8 cellular contexts compared by ENCODE assay signal in the genomic region with DNA sequence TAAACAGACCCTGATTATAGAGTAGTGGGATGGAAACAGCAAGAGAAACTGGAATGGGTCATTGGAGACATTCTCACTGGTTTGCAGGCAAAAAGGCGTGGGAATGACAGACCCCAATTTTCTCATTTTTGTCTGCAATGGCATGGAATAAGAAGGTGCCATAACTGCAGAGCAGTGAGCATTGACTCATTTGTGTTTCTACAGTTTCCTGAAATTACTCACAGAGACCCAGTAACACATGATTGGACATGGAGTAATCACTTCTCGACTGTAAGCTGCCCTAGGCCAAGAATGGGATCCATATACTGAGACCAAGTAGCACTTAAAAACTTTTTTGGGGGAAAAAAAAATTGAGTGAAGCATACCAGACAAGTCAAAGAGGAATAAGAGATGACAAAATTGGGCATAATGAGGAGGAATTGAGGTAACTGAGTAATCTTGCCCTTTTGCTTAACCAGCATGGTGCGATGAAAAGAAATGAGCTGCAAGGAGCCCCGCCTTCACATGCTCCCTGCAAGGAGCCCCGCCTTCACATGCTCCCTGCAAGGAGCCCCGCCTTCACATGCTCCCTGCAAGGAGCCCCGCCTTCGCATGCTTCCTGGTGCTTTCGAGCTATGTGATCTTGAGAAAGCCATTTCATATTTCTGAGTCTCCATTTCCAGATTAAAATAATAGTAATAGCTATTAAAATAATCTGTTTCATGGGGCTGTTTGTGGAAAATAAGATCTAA. TPM values are rescaled to one million over a fixed set of nuclear protein-coding genes. Genes with fewer than 3 reads are reported as not detected.
A peak's percentile ranks its signal among the peaks of the same experiment; 100 is the strongest.
DNase-seq lines count a peak whose midpoint lies in the region; ATAC-seq and TF ChIP-seq lines count a peak whose summit lies in the region.

No MANE protein-coding gene starts in this region.

- H3K4me1 ChIP-seq in right cardiac atrium (ENCODE audit: control insufficient read depth, insufficient read depth, low read length), result peaks cover 3% of the 10 kb centered on the region
- H3K4me1 ChIP-seq in stomach, result peaks cover 7 to 22% (median 15%) of the 10 kb centered on the region in 4 donors

- ATAC-seq in CD4-positive, alpha-beta T cell (ENCODE audit: poor library complexity), result peak; percentile 72
- ATAC-seq in HG02884 (IDR thresholded peaks at IDR 0.05; ENCODE audit: unreplicated experiment), result peak; percentile 64
- peak; percentile 55 to 59 for ATAC-seq in right cardiac atrium

- H3K4me3 Mint-ChIP-seq in CD4-positive, alpha-beta T cell, result peak overlapping the region; percentile 82
- peak overlapping the region; percentile 58 for H3K4me3 Mint-ChIP-seq in activated CD4-positive, alpha-beta memory T cell treated with anti-CD3 and anti-CD28 coated beads, Interleukin-2, amount 10 ng/mL, durations not matched to agents 7 days and 5 days

- H3K9me3 Mint-ChIP-seq in CD4-positive, alpha-beta T cell, result no peaks in the 10 kb centered on the region
- H3K9me3 Mint-ChIP-seq in activated CD4-positive, alpha-beta memory T cell treated with anti-CD3 and anti-CD28 coated beads, Interleukin-2, amount 10 ng/mL, durations not matched to agents 7 days and 5 days, result peaks cover 2% of the 10 kb centered on the region

- intact Hi-C loops in CD4-positive, alpha-beta T cell (cut with DNase I, micrococcal nuclease), result loop anchor here in 1 of 2 experiments (5.0 kb wide), 1 partner anchor 633 kb away; no protein-coding TSS in a partner anchor
- intact Hi-C loops in right cardiac atrium (cut with DNase I) (no loop called here), stomach (cut with DNase I; ENCODE audit: low total_unique reads) (no loop called here)

- TF ChIP-seq CTCF in CD4-positive, alpha-beta T cell (IDR thresholded peaks at IDR 0.05), result no peak
- no peak for TF ChIP-seq CTCF in stomach (IDR thresholded peaks at IDR 0.05)

- TF ChIP-seq EP300 in stomach (IDR thresholded peaks at IDR 0.05), result no peak

- H3K4me1 Mint-ChIP-seq in CD4-positive, alpha-beta T cell (ENCODE audit: low read depth), result peaks cover 32% of the 10 kb centered on the region
- H3K4me1 Mint-ChIP-seq in activated CD4-positive, alpha-beta memory T cell treated with anti-CD3 and anti-CD28 coated beads, Interleukin-2, amount 10 ng/mL, durations not matched to agents 7 days and 5 days, result peaks cover 38% of the 10 kb centered on the region

- H3K27ac Mint-ChIP-seq in CD4-positive, alpha-beta T cell, result peak overlapping the region; percentile 97
- H3K27ac Mint-ChIP-seq in activated CD4-positive, alpha-beta memory T cell treated with anti-CD3 and anti-CD28 coated beads, Interleukin-2, amount 10 ng/mL, durations not matched to agents 7 days and 5 days, result peak overlapping the region; percentile 89

- H3K27me3 Mint-ChIP-seq in CD4-positive, alpha-beta T cell, result no peaks in the 10 kb centered on the region
- no peaks in the 10 kb centered on the region for H3K27me3 Mint-ChIP-seq in activated CD4-positive, alpha-beta memory T cell treated with anti-CD3 and anti-CD28 coated beads, Interleukin-2, amount 10 ng/mL, durations not matched to agents 7 days and 5 days

- no peaks in the 10 kb centered on the region for H3K9me3 ChIP-seq in CD4-positive, alpha-beta T cell (ENCODE audit: control insufficient read depth, low read length)
- H3K9me3 ChIP-seq in right cardiac atrium (ENCODE audit: control insufficient read depth, low read length) (no peaks in the 10 kb centered on the region), stomach (no peaks in the 10 kb centered on the region)

- no peaks in the 10 kb centered on the region for H3K27me3 ChIP-seq in CD4-positive, alpha-beta T cell (ENCODE audit: control insufficient read depth, insufficient read depth, low read length)
- H3K27me3 ChIP-seq in right cardiac atrium (ENCODE audit: control insufficient read depth, insufficient read depth) (no peaks in the 10 kb centered on the region), stomach (no peaks in the 10 kb centered on the region)

- no peak for TF ChIP-seq POLR2A in stomach (IDR thresholded peaks at IDR 0.05)

- peak; percentile 30 to 66 (median 51) for DNase-seq in CD4-positive, alpha-beta T cell
- DNase-seq in activated CD4-positive, alpha-beta memory T cell treated with anti-CD3 and anti-CD28 coated beads, Interleukin-2, amount 10 ng/mL, durations not matched to agents 7 days and 5 days, result peak; percentile 74
- DNase-seq in right cardiac atrium (peak in 1 of 3 donors; percentile 74), stomach (peak; percentile 83), pons (ENCODE audit: low spot score) (no peak), cerebellar nuclear complex (lab: John Stamatoyannopoulos, UW) (no peak), NCI-H1105 (lab: John Stamatoyannopoulos, UW) (no peak)

- no peak overlapping the region for H3K4me3 ChIP-seq in right cardiac atrium (ENCODE audit: low read length)
- peak overlapping the region in 2 of 4 donors; percentile 7 to 27 for H3K4me3 ChIP-seq in stomach

- WGBS in right cardiac atrium, result 84% methylated on average over 9 of the region's 9 CpGs
- WGBS in stomach, 5 donors, result 32 to 65% (median 43%) methylated on average over 9 of the region's 9 CpGs

- H3K27ac ChIP-seq in CD4-positive, alpha-beta T cell (ENCODE audit: low read depth, low read length), result peak overlapping the region; percentile 43
- H3K27ac ChIP-seq in right cardiac atrium (ENCODE audit: low read length), result no peak overlapping the region
- peak overlapping the region in 4 of 5 donors; percentile 50 to 78 (median 74) for H3K27ac ChIP-seq in stomach

- CTCF ChIA-PET in CD4-positive, alpha-beta T cell (lab: Charles Lee), result interaction anchor here (1.1 to 1.9 kb wide), 3 partner anchors 11 to 747 kb away, joined by 3 to 5 read pairs (median 4); no protein-coding TSS in a partner anchor
- CTCF ChIA-PET in activated CD4-positive, alpha-beta memory T cell treated with anti-CD3 and anti-CD28 coated beads, Interleukin-2, amount 10 ng/mL, durations not matched to agents 7 days and 5 days (lab: Charles Lee), result interaction anchor here (0.7 to 4.2 kb wide), 11 partner anchors 10 to 1663 kb away, joined by 3 to 18 read pairs (median 4); a partner anchor contains a TSS

- H3K36me3 Mint-ChIP-seq in CD4-positive, alpha-beta T cell (ENCODE audit: low read depth), result no peaks in the 10 kb centered on the region
- no peaks in the 10 kb centered on the region for H3K36me3 Mint-ChIP-seq in activated CD4-positive, alpha-beta memory T cell treated with anti-CD3 and anti-CD28 coated beads, Interleukin-2, amount 10 ng/mL, durations not matched to agents 7 days and 5 days (ENCODE audit: low read depth)

- no peaks in the 10 kb centered on the region for H3K36me3 ChIP-seq in stomach

- POLR2A ChIA-PET in CD4-positive, alpha-beta T cell (lab: Charles Lee), result interaction anchor here (0.6 to 2.7 kb wide), 20 partner anchors 9 to 920 kb away, joined by 3 to 28 read pairs (median 4); a partner anchor contains a TSS
- POLR2A ChIA-PET in activated CD4-positive, alpha-beta memory T cell treated with anti-CD3 and anti-CD28 coated beads, Interleukin-2, amount 10 ng/mL, durations not matched to agents 7 days and 5 days (lab: Charles Lee), result interaction anchor here (0.7 to 1.8 kb wide), 11 partner anchors 9 to 837 kb away, joined by 3 to 20 read pairs (median 4); a partner anchor contains a TSS

RNA-seq across cellular contexts. Expression of a gene that starts 44.2 kb away (rescaled TPM):
- total RNA-seq in CD4-positive, alpha-beta T cell, result under 1 TPM; 0.06 to 0.08 TPM
- total RNA-seq in activated CD4-positive, alpha-beta memory T cell treated with anti-CD3 and anti-CD28 coated beads, Interleukin-2, amount 10 ng/mL, durations not matched to agents 7 days and 5 days, result 1 to 10 TPM; 1.0 to 1.4 TPM
- total RNA-seq in right cardiac atrium (10 to 100 TPM; 35.4 to 46.5 (median 38.8) TPM), stomach (10 to 100 TPM; 23.2 to 44.6 (median 36.1) TPM)
- polyA plus RNA-seq in right cardiac atrium (10.5 TPM), stomach (1 to 10 TPM; 1.8 to 3.0 (median 2.3) TPM)

RNA-seq across cellular contexts. Expression of a gene that starts 51.1 kb away (rescaled TPM):
- total RNA-seq in CD4-positive, alpha-beta T cell, result 10 to 100 TPM; 31.8 to 32.9 TPM
- 10 to 100 TPM; 69.5 to 70.3 TPM for total RNA-seq in activated CD4-positive, alpha-beta memory T cell treated with anti-CD3 and anti-CD28 coated beads, Interleukin-2, amount 10 ng/mL, durations not matched to agents 7 days and 5 days
- total RNA-seq in right cardiac atrium (10 to 100 TPM; 74.7 to 91.6 (median 82.0) TPM), stomach (100 to 1,000 TPM in 2 of 5 donors, 10 to 100 TPM in 2, 1 to 10 TPM in 1; 9.9 to 351 (median 48.3) TPM)
- polyA plus RNA-seq in right cardiac atrium (39.5 TPM), stomach (10 to 100 TPM; 20.5 to 49.9 (median 48.5) TPM)

Comparison
In these comparisons a context has a peak if more than half of its experiments do, and no peak if none do; other contexts are left out.
1. DNase-seq: peak in CD4-positive, alpha-beta T cell (10 of 10), activated CD4-positive, alpha-beta memory T cell treated with anti-CD3 and anti-CD28 coated beads, Interleukin-2, amount 10 ng/mL, durations not matched to agents 7 days and 5 days (single experiment) and stomach (single experiment); none in pons (single experiment), cerebellar nuclear complex (0 of 2) and NCI-H1105 (single experiment).
2. RNA of a gene that starts 44.2 kb away (total RNA-seq): 35.4 to 46.5 TPM in right cardiac atrium and 23.2 to 44.6 TPM in stomach; 1.0 to 1.4 TPM in activated CD4-positive, alpha-beta memory T cell treated with anti-CD3 and anti-CD28 coated beads, Interleukin-2, amount 10 ng/mL, durations not matched to agents 7 days and 5 days and 0.06 to 0.08 TPM in CD4-positive, alpha-beta T cell; every median in the first group is over 10 times any median in the second.
3. Peak in every context shown above with its lines, with median percentiles within 50 percentile points of each other: ATAC-seq.